24 cellular contexts compared by ENCODE assay signal in the genomic region with DNA sequence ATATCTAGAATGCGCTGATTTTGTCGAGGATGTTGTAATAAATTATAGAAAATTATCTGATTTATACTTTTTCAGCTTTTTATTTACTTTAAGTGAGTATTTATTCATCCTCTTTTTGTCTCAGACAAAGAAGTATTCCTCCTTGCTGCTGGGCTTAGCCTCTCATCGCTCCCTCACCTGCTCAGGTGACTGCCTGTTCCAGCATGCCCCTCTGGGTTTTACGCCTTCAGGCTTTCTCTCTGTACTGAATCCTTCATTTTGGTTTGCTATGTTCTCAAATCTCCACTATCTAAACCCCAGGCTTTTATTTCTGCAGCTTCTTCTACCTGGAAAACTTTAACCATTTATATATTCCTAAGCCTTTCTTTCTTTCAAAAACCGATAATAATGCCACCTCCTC.
DNase-seq lines count a peak whose midpoint lies in the region; ATAC-seq and TF ChIP-seq lines count a peak whose summit lies in the region.
"Had no signal": no experiment of that assay in that cellular context is flagged by ENCODE, and none has a peak within 500 bp of the region (broad histone marks: within the 10 kb centered on the region; RNA-seq: fewer than 3 reads in every experiment).

No MANE protein-coding gene starts in this region.

- no peaks in the 10 kb centered on the region for H3K4me1 ChIP-seq in GM23338 (ENCODE audit: insufficient read depth)
- H3K4me1 ChIP-seq: BLaER1 had no signal

- no peak overlapping the region for H3K4me2 ChIP-seq in GM23338
- H3K4me2 ChIP-seq: BLaER1, KMS-11, SK-N-SH had no signal

- TF ChIP-seq CTCF in GM23338 (conservative IDR thresholded peaks at IDR 0.05; ENCODE audit: low read depth in 2 of 2), result no peak
- no peak for TF ChIP-seq CTCF in epithelial cell of esophagus (IDR thresholded peaks at IDR 0.05; ENCODE audit: insufficient read depth, low read depth, low read length, missing control alignments)

- no peaks in the 10 kb centered on the region for H3K27me3 ChIP-seq in GM23338 (ENCODE audit: insufficient read depth)
- H3K27me3 ChIP-seq: BLaER1 had no signal

- DNase-seq in GM23338 (ENCODE audit: low spot score) (no peak), NCI-H1105 treated with DMSO at 0.1 percent for 48 hours (lab: John Stamatoyannopoulos, UW) (peak; percentile 91), NCI-H2171 (lab: John Stamatoyannopoulos, UW) (peak; percentile 3), epithelial cell of esophagus (ENCODE audit: low read depth) (peak; percentile 74), iPS-NIHi11 (ENCODE audit: low spot score) (no peak), cerebellum (ENCODE audit: low spot score) (no peak)
- DNase-seq: CD4-positive, alpha-beta T cell; COR-L47; GOT3; HCEC 1CT; MM.1S; NCI-H1417 treated with DMSO at 0.1 percent for 48 hours; NCI-H187 treated with DMSO at 0.1 percent for 48 hours; NCI-H2107; NCI-H226; NCI-H526; PC-3; SK-N-SH; SW 1271 had no signal

- H3K4me3 ChIP-seq in GM23338, result no peak overlapping the region
- no peak overlapping the region for H3K4me3 ChIP-seq in epithelial cell of esophagus (ENCODE audit: low read length)
- H3K4me3 ChIP-seq: BLaER1 had no signal

- H3K27ac ChIP-seq in GM23338 (ENCODE audit: low read depth), result no peak overlapping the region
- H3K27ac ChIP-seq: BLaER1, KMS-11 had no signal

- no peaks in the 10 kb centered on the region for H3F3A ChIP-seq in GM23338 (replicated peaks; ENCODE audit: low read depth)

- H3K9me3 Mint-ChIP-seq in GM23338, result no peaks in the 10 kb centered on the region

- H3K27me3 Mint-ChIP-seq in GM23338 (ENCODE audit: insufficient read depth, low read depth, poor library complexity), result peaks cover 3% of the 10 kb centered on the region
- H3K27me3 Mint-ChIP-seq: CD4-positive, alpha-beta T cell; IgD-negative memory B cell had no signal

- H4K20me1 ChIP-seq in GM23338 (replicated peaks; ENCODE audit: insufficient read depth), result no peaks in the 10 kb centered on the region
- H4K20me1 ChIP-seq: BLaER1 had no signal

- ATAC-seq in GM23338 (no peak), HG02852 (IDR thresholded peaks at IDR 0.05; ENCODE audit: unreplicated experiment) (no peak)
- ATAC-seq: PC-3 had no signal

- H3K4me1 Mint-ChIP-seq in GM23338, result no peaks in the 10 kb centered on the region
- H3K4me1 Mint-ChIP-seq: IgD-negative memory B cell had no signal

- no peaks in the 10 kb centered on the region for H3K36me3 Mint-ChIP-seq in GM23338 (ENCODE audit: low read depth)

- peak overlapping the region; percentile 64; the same call in 1 of the 2 replicates for H2AFZ ChIP-seq in GM23338

- peaks cover 10% of the 10 kb centered on the region for H3K9me2 ChIP-seq in GM23338 (ENCODE audit: insufficient read depth)
- H3K9me2 ChIP-seq: SK-N-SH had no signal

- no peaks in the 10 kb centered on the region for H3K36me3 ChIP-seq in GM23338 (ENCODE audit: insufficient read depth)
- H3K36me3 ChIP-seq: BLaER1 had no signal

- H3K79me2 ChIP-seq in GM23338 (replicated peaks; ENCODE audit: insufficient read depth), result no peaks in the 10 kb centered on the region

- no peak overlapping the region for H3K4me3 Mint-ChIP-seq in GM23338
- H3K4me3 Mint-ChIP-seq: CD4-positive, alpha-beta T cell; IgD-negative memory B cell; T-helper 1 cell treated with Interleukin-12 subunit alpha and Interleukin-12 subunit beta and Interleukin-4 antibody, amounts not matched to agents 30 μg/mL and 1 μg/mL, for 36 hours had no signal

- H3K27ac Mint-ChIP-seq in GM23338, result no peak overlapping the region
- H3K27ac Mint-ChIP-seq: CD4-positive, alpha-beta T cell; IgD-negative memory B cell; T-helper 1 cell treated with Interleukin-12 subunit alpha and Interleukin-12 subunit beta and Interleukin-4 antibody, amounts not matched to agents 30 μg/mL and 1 μg/mL, for 36 hours had no signal

TF ChIP-seq in GM23338, 12 proteins besides CTCF, POLR2A, EP300 and RAD21:
- TF ChIP-seq ZNF114 (CRISPR knock-in tag; IDR thresholded peaks at IDR 0.05), result no peak
- no peak for TF ChIP-seq ETS1 (IDR thresholded peaks at IDR 0.05)
- no peak for TF ChIP-seq ZNF331 (CRISPR knock-in tag; IDR thresholded peaks at IDR 0.05; ENCODE audit: low read depth)
- no peak for TF ChIP-seq STAT1 (IDR thresholded peaks at IDR 0.05; ENCODE audit: unreplicated experiment)
- no peak for TF ChIP-seq POLR2AphosphoS5 (IDR thresholded peaks at IDR 0.05; ENCODE audit: low read depth)

Comparison
In these comparisons a context has a peak if more than half of its experiments do, and no peak if none do; other contexts are left out.
1. DNase-seq: peak in NCI-H1105 treated with DMSO at 0.1 percent for 48 hours (single experiment), NCI-H2171 (single experiment) and epithelial cell of esophagus (single experiment); none in GM23338 (single experiment), iPS-NIHi11 (single experiment) and cerebellum (single experiment).